ENCODE assay signal across 2 cellular contexts in the genomic region with DNA sequence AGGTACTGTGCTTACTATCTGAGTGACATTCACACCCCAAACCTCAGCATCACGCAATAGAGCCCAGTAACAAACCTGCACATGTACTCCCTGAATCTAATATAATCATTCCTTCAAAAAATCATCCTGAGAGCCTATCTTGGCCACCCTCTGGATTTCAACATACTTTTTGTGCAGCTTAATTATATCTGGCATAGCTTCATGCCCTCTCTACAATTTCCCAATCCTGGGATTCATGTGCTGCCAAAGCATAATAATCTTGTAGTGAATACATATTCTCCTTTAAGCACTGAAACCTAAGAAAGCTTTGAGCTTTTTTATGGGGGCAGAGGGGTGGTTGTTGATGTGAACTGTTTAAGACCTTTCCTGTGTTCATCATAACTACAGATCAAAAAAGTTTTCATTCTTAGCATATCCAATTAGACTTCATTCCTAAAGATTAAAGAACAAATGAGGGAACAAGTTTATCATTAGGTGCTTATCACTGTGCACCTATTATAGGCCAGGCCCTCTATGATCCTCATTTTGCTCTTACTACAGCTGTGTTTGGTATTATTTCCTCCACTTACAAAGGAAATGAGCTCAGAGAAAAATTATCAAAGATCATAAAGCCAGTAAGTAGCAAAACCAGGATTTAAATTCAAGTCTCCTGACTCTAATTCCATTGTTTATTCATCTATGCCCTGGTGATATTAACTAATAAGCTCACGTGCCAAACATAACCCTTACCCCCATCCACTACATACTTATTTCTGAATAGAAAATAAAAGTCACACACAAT.
TF ChIP-seq lines count a peak whose summit lies in the region.

No MANE protein-coding gene starts in this region.

TF ChIP-seq in GM23338, 12 proteins besides CTCF, POLR2A, EP300 and RAD21 (continues in another document):
- TF ChIP-seq EZH2 (IDR thresholded peaks at IDR 0.05; ENCODE audit: low read depth, unreplicated experiment) = no peak
- no peak for TF ChIP-seq EZH2phosphoT487 (IDR thresholded peaks at IDR 0.05; ENCODE audit: unreplicated experiment)
- TF ChIP-seq POLR2AphosphoS5 (IDR thresholded peaks at IDR 0.05; ENCODE audit: low read depth) = no peak
- TF ChIP-seq NANOG (IDR thresholded peaks at IDR 0.05; ENCODE audit: borderline replicate concordance) = no peak
- TF ChIP-seq STAT1 (IDR thresholded peaks at IDR 0.05; ENCODE audit: unreplicated experiment) = no peak
- no peak for TF ChIP-seq ZNF331 (CRISPR knock-in tag; IDR thresholded peaks at IDR 0.05; ENCODE audit: low read depth)
- TF ChIP-seq, protein P1, sequence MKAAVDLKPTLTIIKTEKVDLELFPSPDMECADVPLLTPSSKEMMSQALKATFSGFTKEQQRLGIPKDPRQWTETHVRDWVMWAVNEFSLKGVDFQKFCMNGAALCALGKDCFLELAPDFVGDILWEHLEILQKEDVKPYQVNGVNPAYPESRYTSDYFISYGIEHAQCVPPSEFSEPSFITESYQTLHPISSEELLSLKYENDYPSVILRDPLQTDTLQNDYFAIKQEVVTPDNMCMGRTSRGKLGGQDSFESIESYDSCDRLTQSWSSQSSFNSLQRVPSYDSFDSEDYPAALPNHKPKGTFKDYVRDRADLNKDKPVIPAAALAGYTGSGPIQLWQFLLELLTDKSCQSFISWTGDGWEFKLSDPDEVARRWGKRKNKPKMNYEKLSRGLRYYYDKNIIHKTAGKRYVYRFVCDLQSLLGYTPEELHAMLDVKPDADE (IDR thresholded peaks at IDR 0.05) = no peak
- TF ChIP-seq JUNB (IDR thresholded peaks at IDR 0.05; ENCODE audit: unreplicated experiment) = no peak
- TF ChIP-seq, protein P2, sequence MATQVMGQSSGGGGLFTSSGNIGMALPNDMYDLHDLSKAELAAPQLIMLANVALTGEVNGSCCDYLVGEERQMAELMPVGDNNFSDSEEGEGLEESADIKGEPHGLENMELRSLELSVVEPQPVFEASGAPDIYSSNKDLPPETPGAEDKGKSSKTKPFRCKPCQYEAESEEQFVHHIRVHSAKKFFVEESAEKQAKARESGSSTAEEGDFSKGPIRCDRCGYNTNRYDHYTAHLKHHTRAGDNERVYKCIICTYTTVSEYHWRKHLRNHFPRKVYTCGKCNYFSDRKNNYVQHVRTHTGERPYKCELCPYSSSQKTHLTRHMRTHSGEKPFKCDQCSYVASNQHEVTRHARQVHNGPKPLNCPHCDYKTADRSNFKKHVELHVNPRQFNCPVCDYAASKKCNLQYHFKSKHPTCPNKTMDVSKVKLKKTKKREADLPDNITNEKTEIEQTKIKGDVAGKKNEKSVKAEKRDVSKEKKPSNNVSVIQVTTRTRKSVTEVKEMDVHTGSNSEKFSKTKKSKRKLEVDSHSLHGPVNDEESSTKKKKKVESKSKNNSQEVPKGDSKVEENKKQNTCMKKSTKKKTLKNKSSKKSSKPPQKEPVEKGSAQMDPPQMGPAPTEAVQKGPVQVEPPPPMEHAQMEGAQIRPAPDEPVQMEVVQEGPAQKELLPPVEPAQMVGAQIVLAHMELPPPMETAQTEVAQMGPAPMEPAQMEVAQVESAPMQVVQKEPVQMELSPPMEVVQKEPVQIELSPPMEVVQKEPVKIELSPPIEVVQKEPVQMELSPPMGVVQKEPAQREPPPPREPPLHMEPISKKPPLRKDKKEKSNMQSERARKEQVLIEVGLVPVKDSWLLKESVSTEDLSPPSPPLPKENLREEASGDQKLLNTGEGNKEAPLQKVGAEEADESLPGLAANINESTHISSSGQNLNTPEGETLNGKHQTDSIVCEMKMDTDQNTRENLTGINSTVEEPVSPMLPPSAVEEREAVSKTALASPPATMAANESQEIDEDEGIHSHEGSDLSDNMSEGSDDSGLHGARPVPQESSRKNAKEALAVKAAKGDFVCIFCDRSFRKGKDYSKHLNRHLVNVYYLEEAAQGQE (IDR thresholded peaks at IDR 0.05; ENCODE audit: unreplicated experiment) = no peak

TF ChIP-seq in endothelial cell of umbilical vein, 7 proteins besides CTCF, POLR2A, EP300 and RAD21:
- TF ChIP-seq JUN (IDR thresholded peaks at IDR 0.05; ENCODE audit: borderline replicate concordance, insufficient read depth, insufficient read length, low read depth) = no peak
- TF ChIP-seq, protein P3, sequence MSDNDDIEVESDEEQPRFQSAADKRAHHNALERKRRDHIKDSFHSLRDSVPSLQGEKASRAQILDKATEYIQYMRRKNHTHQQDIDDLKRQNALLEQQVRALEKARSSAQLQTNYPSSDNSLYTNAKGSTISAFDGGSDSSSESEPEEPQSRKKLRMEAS (IDR thresholded peaks at IDR 0.05; ENCODE audit: insufficient read depth, insufficient read length) = no peak
TF ChIP-seq in endothelial cell of umbilical vein: peak in this region for 0.
